ENCODE assay signal across 20 cellular contexts in the genomic region with DNA sequence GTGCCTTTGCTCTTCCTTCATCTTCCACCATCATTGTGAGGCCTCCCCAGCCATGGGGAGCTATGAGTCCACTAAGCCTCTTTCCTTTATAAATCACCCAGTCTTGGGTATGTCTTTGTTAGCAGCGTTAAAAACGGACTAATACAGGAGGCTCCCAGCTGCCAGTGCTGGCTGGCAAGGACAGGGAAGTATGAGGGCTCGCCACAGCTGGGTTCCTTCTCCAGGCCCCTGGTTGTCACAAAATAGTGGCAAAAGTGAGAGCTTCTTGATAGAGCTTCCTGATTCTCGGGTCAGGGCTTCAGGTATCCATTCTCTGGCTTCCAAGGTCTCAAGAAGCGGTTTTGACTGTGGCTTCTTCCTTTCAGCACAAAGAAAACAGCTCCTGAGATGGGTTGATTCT.
"Had no signal": no experiment of that assay in that cellular context is flagged by ENCODE, and none has a peak within 500 bp of the region (broad histone marks: within the 10 kb centered on the region; RNA-seq: fewer than 3 reads in every experiment).

No MANE protein-coding gene starts in this region.

- H3K27me3 ChIP-seq: breast epithelium, right atrium auricular region, stomach, thyroid gland, upper lobe of right lung had no signal

- ATAC-seq: mucosa of descending colon, upper lobe of right lung had no signal

- H3K9me3 Mint-ChIP-seq: activated T-cell treated with anti-CD3 and anti-CD28 coated beads, Interleukin-2, amount 50 U/mL, for 4 hours; activated T-helper 2 cell treated with anti-CD3 and anti-CD28 coated beads, Interferon-gamma antibody, Interleukin-2, Interleukin-4, amounts not matched to agents 10 μg/mL and 5 μg/mL and 100 μg/mL, durations not matched to agents 14 hours and 24 hours and 36 hours had no signal

- H3K4me3 ChIP-seq: breast epithelium, left ventricle myocardium inferior, mucosa of descending colon, right atrium auricular region, smooth muscle cell, stomach, thyroid gland, upper lobe of right lung had no signal

- H3K9me3 ChIP-seq: breast epithelium, left ventricle myocardium inferior, mucosa of descending colon, right atrium auricular region, stomach, thyroid gland, upper lobe of right lung had no signal

- DNase-seq: activated T-cell treated with anti-CD3 and anti-CD28 coated beads, Interleukin-2, amount 50 U/mL, for 4 hours; central memory CD4-positive, alpha-beta T cell; dermis blood vessel endothelial cell; effector CD4-positive, alpha-beta T cell; left ventricle myocardium inferior; mucosa of descending colon; occipital lobe; stimulated activated CD4-positive, alpha-beta T cell treated with anti-CD3 and anti-CD28 coated beads, Interleukin-4, amount 100 ng/mL, for 4 hours; stimulated activated naive B cell treated with anti-CD40 and anti-IgM and Interleukin-4, amounts not matched to agents 10 μg/mL and 1 μg/mL and 100 μg/mL, for 72 hours; stomach; T-helper 1 cell; thyroid gland; upper lobe of right lung had no signal

- H3K4me3 Mint-ChIP-seq: activated CD4-positive, alpha-beta memory T cell treated with anti-CD3 and anti-CD28 coated beads for 36 hours; activated T-cell treated with anti-CD3 and anti-CD28 coated beads, Interleukin-2, amount 50 U/mL, for 4 hours; stimulated activated naive B cell treated with anti-CD40 and anti-IgM and Interleukin-4, amounts not matched to agents 10 μg/mL and 1 μg/mL and 100 μg/mL, for 72 hours had no signal

- H3K27me3 Mint-ChIP-seq: stimulated activated naive B cell treated with anti-CD40 and anti-IgM and Interleukin-4, amounts not matched to agents 10 μg/mL and 1 μg/mL and 100 μg/mL, for 72 hours had no signal

- H3K36me3 ChIP-seq: breast epithelium, left ventricle myocardium inferior, right atrium auricular region, thyroid gland, upper lobe of right lung had no signal

- H3K27ac ChIP-seq: breast epithelium, epithelial cell of prostate, left ventricle myocardium inferior, parathyroid adenoma, right atrium auricular region, stomach, upper lobe of right lung had no signal

- H3K27ac Mint-ChIP-seq: activated CD4-positive, alpha-beta memory T cell treated with anti-CD3 and anti-CD28 coated beads for 36 hours; activated T-helper 2 cell treated with anti-CD3 and anti-CD28 coated beads, Interferon-gamma antibody, Interleukin-2, Interleukin-4, amounts not matched to agents 10 μg/mL and 5 μg/mL and 100 μg/mL, durations not matched to agents 14 hours and 24 hours and 36 hours; stimulated activated naive B cell treated with anti-CD40 and anti-IgM and Interleukin-4, amounts not matched to agents 10 μg/mL and 1 μg/mL and 100 μg/mL, for 72 hours had no signal

- H3K4me1 ChIP-seq: breast epithelium, parathyroid adenoma, upper lobe of right lung had no signal
